Comparison of ENCODE assay signal across 8 cellular contexts in the genomic region with DNA sequence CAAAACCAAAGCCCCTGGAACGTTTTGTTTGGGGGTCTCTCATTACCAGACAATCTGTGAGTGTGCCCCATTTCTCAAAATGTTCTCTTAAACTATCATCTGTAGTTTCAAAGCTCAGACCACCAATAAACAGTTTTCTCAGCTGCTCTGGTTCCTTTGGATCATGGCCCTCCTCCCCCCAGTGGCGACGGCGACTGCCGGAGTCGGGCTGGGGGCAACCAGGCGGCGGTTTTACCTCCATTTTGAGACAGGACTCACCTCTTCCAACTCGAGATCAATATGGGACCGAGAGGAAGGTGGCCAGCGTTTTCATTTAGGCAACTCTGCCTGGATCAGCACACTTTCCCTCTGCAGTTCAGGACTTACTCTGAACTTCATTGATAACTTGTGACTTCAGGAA.
"Had no signal": no experiment of that assay in that cellular context is flagged by ENCODE, and none has a peak within 500 bp of the region (broad histone marks: within the 10 kb centered on the region; RNA-seq: fewer than 3 reads in every experiment).

No MANE protein-coding gene starts in this region.

- H3K9ac ChIP-seq: GM23248 had no signal

- H3K9me3 ChIP-seq: HAP-1 had no signal

- H3K36me3 ChIP-seq: HAP-1 had no signal

- H3K27ac ChIP-seq: GM23248 had no signal

- DNase-seq: GM23248, GOT3, H7, H9, HCEC 1CT, HFFc6 had no signal

- H3K4me1 ChIP-seq: HAP-1 had no signal

- H3K4me1 Mint-ChIP-seq: GM23338 had no signal

- H3K27ac Mint-ChIP-seq: GM23338, H9, HFFc6 had no signal

- H3K9me3 Mint-ChIP-seq: GM23338, HFFc6 had no signal

- H3K4me3 Mint-ChIP-seq: GM23338, H9, HFFc6 had no signal

- H3K4me3 ChIP-seq: GM23248, GM23338, HAP-1 had no signal
